ENCODE assay signal across 10 cellular contexts in the genomic region with DNA sequence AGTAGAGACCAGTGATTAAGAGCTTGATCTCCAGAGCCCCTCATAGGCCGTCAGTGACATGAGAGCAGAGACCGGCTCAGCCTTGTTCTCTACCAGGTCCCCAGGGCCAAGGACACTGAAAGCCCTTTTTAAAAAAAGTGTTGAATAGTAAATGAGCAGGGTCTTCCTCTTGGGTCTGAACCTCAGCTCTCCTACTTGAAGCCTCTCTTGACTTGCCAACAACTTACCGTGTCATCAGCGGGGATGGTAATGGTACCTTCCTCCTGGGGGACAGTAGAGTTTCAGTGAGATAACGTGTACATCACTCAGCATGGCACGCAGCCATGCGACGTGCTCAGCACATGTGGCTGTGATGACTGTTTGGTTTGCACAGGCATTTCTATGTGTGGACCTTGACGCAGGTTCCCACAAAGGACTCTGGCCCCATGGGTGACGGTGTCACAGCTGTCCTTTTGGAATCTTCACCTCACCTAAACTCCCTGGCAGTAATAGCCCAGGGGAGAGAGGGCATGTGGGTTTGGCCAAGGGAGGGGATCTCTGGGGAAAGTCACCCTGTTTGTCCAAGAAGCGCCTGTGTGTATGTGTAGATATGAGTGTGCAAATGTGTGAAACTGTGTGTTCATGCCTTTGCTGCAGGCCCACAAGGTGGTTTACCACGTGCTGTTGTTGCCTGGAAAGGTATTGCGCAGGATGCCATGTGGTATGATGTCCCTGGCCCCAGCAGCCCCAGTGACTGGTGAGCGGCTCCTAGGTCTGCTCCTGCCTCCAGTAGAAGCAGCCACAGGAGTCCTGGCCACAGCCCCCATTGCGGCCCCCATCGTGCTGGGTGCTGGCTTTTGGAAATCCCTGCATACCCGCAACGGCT. TPM values are rescaled to one million over a fixed set of nuclear protein-coding genes. Genes with fewer than 3 reads are reported as not detected.
A peak's percentile ranks its signal among the peaks of the same experiment; 100 is the strongest.
DNase-seq lines count a peak whose midpoint lies in the region; ATAC-seq and TF ChIP-seq lines count a peak whose summit lies in the region.
"Had no signal": no experiment of that assay in that cellular context is flagged by ENCODE, and none has a peak within 500 bp of the region (broad histone marks: within the 10 kb centered on the region; RNA-seq: fewer than 3 reads in every experiment).

No MANE protein-coding gene starts in this region.

- no peak overlapping the region for H3K27ac ChIP-seq in mammary epithelial cell (ENCODE audit: insufficient read depth, low read depth, low read length)
- peak overlapping the region in 3 of 4 donors; percentile 71 to 86 (median 81) for H3K27ac ChIP-seq in upper lobe of left lung

- no peak overlapping the region for H3K9ac ChIP-seq in mammary epithelial cell (ENCODE audit: insufficient read depth, low read length)

- H3K9me3 Mint-ChIP-seq in MCF 10A (ENCODE audit: unreplicated experiment) (no peaks in the 10 kb centered on the region), brain (peaks cover 0 to 4% (median 0%) of the 10 kb centered on the region in 5 experiments), CD14-positive monocyte (no peaks in the 10 kb centered on the region)

- H3K4me3 Mint-ChIP-seq in MCF 10A (ENCODE audit: unreplicated experiment) (no peak overlapping the region), brain (peak overlapping the region in 1 of 5 experiments; percentile 15), CD14-positive monocyte (no peak overlapping the region)

- peaks cover 72% of the 10 kb centered on the region for H3K79me2 ChIP-seq in mammary epithelial cell (ENCODE audit: insufficient read depth, low read length)

- H3K36me3 Mint-ChIP-seq in MCF 10A (ENCODE audit: insufficient read depth, unreplicated experiment) = peaks cover 58% of the 10 kb centered on the region
- H3K36me3 Mint-ChIP-seq in brain = no peaks in the 10 kb centered on the region
- peaks cover 26 to 31% of the 10 kb centered on the region in 2 donors for H3K36me3 Mint-ChIP-seq in CD14-positive monocyte

- intact Hi-C loops in MCF 10A (cut with micrococcal nuclease) (loop anchor here (5.0 kb wide), 1 partner anchor 50 kb away; no protein-coding TSS in a partner anchor), mammary epithelial cell (cut with micrococcal nuclease) (no loop called here), CD14-positive monocyte (cut with micrococcal nuclease) (no loop called here)

- H3K27ac Mint-ChIP-seq in MCF 10A (ENCODE audit: low read depth, unreplicated experiment) (peak overlapping the region; percentile 90), brain (peak overlapping the region in 3 of 5 experiments; percentile 42 to 55 (median 47)), CD14-positive monocyte (peak overlapping the region in 3 of 7 donors; percentile 36 to 63 (median 37))

- no peak overlapping the region for H3K4me2 ChIP-seq in mammary epithelial cell (ENCODE audit: insufficient read depth, low read depth, low read length)

- H2AFZ ChIP-seq in mammary epithelial cell (ENCODE audit: low read depth, low read length) = no peak overlapping the region

- in situ Hi-C loops in mammary epithelial cell (cut with MboI; ENCODE audit: low sequenced_read_pairs in 2 of 2) = no loop called here

- TF ChIP-seq POLR2A in upper lobe of left lung (IDR thresholded peaks at IDR 0.05) = no peak

- H3K36me3 ChIP-seq in mammary epithelial cell (ENCODE audit: insufficient read depth, low read length) (no peaks in the 10 kb centered on the region), upper lobe of left lung (no peaks in the 10 kb centered on the region)

- ATAC-seq in upper lobe of left lung (ENCODE audit: low FRiP score in 2 of 2) = peak in 1 of 2 donors; percentile 23

- POLR2A ChIA-PET in MCF 10A (lab: Yijun Ruan, JAX) = interaction anchor here (0.6 to 19.9 kb wide), 6 partner anchors 17 to 81 kb away, joined by 3 to 431 read pairs (median 9); a partner anchor contains a TSS

- CTCF ChIA-PET in MCF 10A (lab: Yijun Ruan, JAX) (interaction anchor here (0.6 to 1.2 kb wide), 3 partner anchors 9 to 331 kb away, joined by 3 to 4 read pairs (median 4); no protein-coding TSS in a partner anchor), mammary epithelial cell (lab: Charles Lee; ENCODE audit: low non-redundant PET) (no interaction called here)

- dilution Hi-C loops in mammary epithelial cell (cut with HindIII; ENCODE audit: low sequenced_read_pairs) = no loop called here

- TF ChIP-seq EP300 in upper lobe of left lung (IDR thresholded peaks at IDR 0.05) = no peak

- no peaks in the 10 kb centered on the region for H4K20me1 ChIP-seq in mammary epithelial cell (ENCODE audit: insufficient read depth, low read length)

- DNase-seq in MCF 10A (ENCODE audit: unreplicated experiment) (no peak), mammary epithelial cell (no peak), mucosa of gallbladder (ENCODE audit: low spot score) (peak; percentile 64), upper lobe of left lung (no peak), CD14-positive monocyte (ENCODE audit: low spot score) (no peak), NCI-H1417 treated with DMSO at 0.1 percent for 48 hours (lab: John Stamatoyannopoulos, UW) (no peak), DMS 273 treated with DMSO at 0.1 percent for 48 hours (lab: John Stamatoyannopoulos, UW) (no peak)
- DNase-seq: NCI-H2029 treated with DMSO at 0.1 percent for 48 hours; stimulated activated CD4-positive, alpha-beta T cell treated with anti-CD3 and anti-CD28 coated beads, Interleukin-4, amount 100 ng/mL, for 4 hours had no signal

- BruUV-seq in MCF 10A (replicated peaks; lab: Mats Ljungman, UMichigan) = no TSS peak
- BruUV-seq in mammary epithelial cell (replicated peaks; lab: Mats Ljungman, UMichigan) = no TSS peak

- TF ChIP-seq CTCF in MCF 10A (IDR thresholded peaks at IDR 0.05; ENCODE audit: unreplicated experiment) (no peak), mammary epithelial cell (conservative IDR thresholded peaks at IDR 0.05 in 1 of 2, IDR thresholded peaks at IDR 0.05 in 1 of 2; ENCODE audit: extremely low read depth in 1 of 2, insufficient read depth in 1 of 2, low read depth in 1 of 2, low read length in 2 of 2) (no peak), brain (conservative IDR thresholded peaks at IDR 0.05) (no peak), upper lobe of left lung (IDR thresholded peaks at IDR 0.05) (no peak), CD14-positive monocyte (IDR thresholded peaks at IDR 0.05) (no peak)

- H3K27me3 Mint-ChIP-seq in MCF 10A (ENCODE audit: insufficient read depth, unreplicated experiment) (no peaks in the 10 kb centered on the region), brain (peaks cover 3% of the 10 kb centered on the region), CD14-positive monocyte (ENCODE audit: low read depth in 3 of 3) (peaks cover 0 to 5% (median 4%) of the 10 kb centered on the region in 3 donors)

- H3K9me3 ChIP-seq in mammary epithelial cell (replicated peaks; ENCODE audit: insufficient read depth, low read length) = no peaks in the 10 kb centered on the region
- H3K9me3 ChIP-seq in upper lobe of left lung = no peaks in the 10 kb centered on the region

- peaks cover 19% of the 10 kb centered on the region for H3K4me1 ChIP-seq in mammary epithelial cell (ENCODE audit: insufficient read depth, low read length)
- peaks cover 66 to 91% (median 68%) of the 10 kb centered on the region in 4 donors for H3K4me1 ChIP-seq in upper lobe of left lung

- H3K27me3 ChIP-seq in mammary epithelial cell (ENCODE audit: insufficient read depth, low read length) (no peaks in the 10 kb centered on the region), upper lobe of left lung (no peaks in the 10 kb centered on the region)

- H3K4me3 ChIP-seq in mammary epithelial cell (replicated peaks in 1 of 3; ENCODE audit: insufficient read depth in 1 of 3, low read depth in 2 of 3, low read length in 3 of 3) (no peak overlapping the region), upper lobe of left lung (no peak overlapping the region)

- H3K4me1 Mint-ChIP-seq in MCF 10A (ENCODE audit: insufficient read depth, unreplicated experiment) = peaks cover 83% of the 10 kb centered on the region
- peaks cover 24% of the 10 kb centered on the region for H3K4me1 Mint-ChIP-seq in brain
- peaks cover 18% of the 10 kb centered on the region for H3K4me1 Mint-ChIP-seq in CD14-positive monocyte

- WGBS in mammary epithelial cell (ENCODE audit: low coverage, missing lambda C conversion rate) = 88% methylated on average over 18 of the region's 18 CpGs
- WGBS in upper lobe of left lung, 2 donors = 89 to 93% methylated on average over 16 to 18 of the region's 18 CpGs

RNA-seq across cellular contexts. Expression of a gene that starts 18.7 kb away (rescaled TPM):
- total RNA-seq in MCF 10A (2022) (257 and 292 TPM in 2 replicates), mammary epithelial cell (10 to 100 TPM; 58.8 to 98.6 TPM), mucosa of gallbladder (118 TPM), upper lobe of left lung (100 to 1,000 TPM; 158 to 225 (median 173) TPM)
- polyA plus RNA-seq in mammary epithelial cell (111 TPM), brain (ENCODE audit: insufficient read depth, low read depth, low replicate concordance) (73.3 TPM), CD14-positive monocyte (10 to 100 TPM; 28.3 to 34.1 TPM)
- 158 TPM for polyA minus RNA-seq in mammary epithelial cell
